In the genomic region with DNA sequence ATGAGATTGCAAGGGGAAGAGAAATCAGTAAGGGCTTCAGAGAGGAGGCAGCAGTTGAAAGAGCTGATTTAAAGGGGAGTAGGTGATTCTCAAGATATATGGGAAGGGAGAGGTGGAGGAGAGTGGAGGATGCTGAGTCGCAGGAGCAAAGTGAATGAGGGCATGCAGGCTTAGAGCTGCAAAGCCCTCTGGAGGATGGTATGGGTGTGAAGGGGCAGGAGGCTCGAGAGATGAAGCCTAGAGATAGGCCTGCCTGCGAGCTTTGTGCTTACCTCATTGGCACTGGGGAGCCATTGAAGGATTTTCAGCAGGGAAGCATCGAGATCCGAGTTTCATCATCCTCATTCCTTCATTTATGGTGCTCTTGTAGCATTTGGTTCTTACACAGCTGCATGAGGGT, we compare ENCODE assay signal across 2 cellular contexts.
TF ChIP-seq lines count a peak whose summit lies in the region.

No MANE protein-coding gene starts in this region.

TF ChIP-seq in HepG2, 621 proteins besides CTCF, POLR2A, EP300 and RAD21:
- TF ChIP-seq CHD4 (IDR thresholded peaks at IDR 0.05; ENCODE audit: borderline replicate concordance, low read length) = no peak
- TF ChIP-seq TEAD3 (CRISPR knock-in tag; optimal IDR thresholded peaks at IDR 0.05; ENCODE audit: borderline replicate concordance) = peak; percentile 39
- TF ChIP-seq, protein P1, sequence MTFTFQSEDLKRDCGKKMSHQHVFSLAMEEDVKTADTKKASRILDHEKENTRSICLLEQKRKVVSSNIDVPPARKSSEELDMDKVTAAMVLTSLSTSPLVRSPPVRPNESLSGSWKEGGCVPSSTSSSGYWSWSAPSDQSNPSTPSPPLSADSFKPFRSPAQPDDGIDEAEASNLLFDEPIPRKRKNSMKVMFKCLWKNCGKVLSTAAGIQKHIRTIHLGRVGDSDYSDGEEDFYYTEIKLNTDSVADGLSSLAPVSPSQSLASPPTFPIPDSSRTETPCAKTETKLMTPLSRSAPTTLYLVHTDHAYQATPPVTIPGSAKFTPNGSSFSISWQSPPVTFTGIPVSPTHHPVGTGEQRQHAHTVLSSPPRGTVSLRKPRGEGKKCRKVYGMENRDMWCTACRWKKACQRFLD (CRISPR knock-in tag; IDR thresholded peaks at IDR 0.05; ENCODE audit: borderline replicate concordance) = no peak

TF ChIP-seq in WTC11, 78 proteins besides CTCF, POLR2A, EP300 and RAD21:
- TF ChIP-seq, protein P2, sequence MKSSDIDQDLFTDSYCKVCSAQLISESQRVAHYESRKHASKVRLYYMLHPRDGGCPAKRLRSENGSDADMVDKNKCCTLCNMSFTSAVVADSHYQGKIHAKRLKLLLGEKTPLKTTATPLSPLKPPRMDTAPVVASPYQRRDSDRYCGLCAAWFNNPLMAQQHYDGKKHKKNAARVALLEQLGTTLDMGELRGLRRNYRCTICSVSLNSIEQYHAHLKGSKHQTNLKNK (CRISPR knock-in tag; IDR thresholded peaks at IDR 0.05) = no peak
- TF ChIP-seq JUN (CRISPR knock-in tag; IDR thresholded peaks at IDR 0.05) (no peak), NR2C2 (CRISPR knock-in tag; IDR thresholded peaks at IDR 0.05) (no peak), FOXP1 (CRISPR knock-in tag; IDR thresholded peaks at IDR 0.05; ENCODE audit: borderline replicate concordance) (no peak), FOXK1 (CRISPR knock-in tag; IDR thresholded peaks at IDR 0.05) (no peak), GABPB1 (CRISPR knock-in tag; IDR thresholded peaks at IDR 0.05) (no peak), CBFB (CRISPR knock-in tag; IDR thresholded peaks at IDR 0.05; ENCODE audit: low read depth) (no peak), PRRX2 (CRISPR knock-in tag; IDR thresholded peaks at IDR 0.05) (no peak), HMGA2 (CRISPR knock-in tag; IDR thresholded peaks at IDR 0.05) (no peak), MYBL2 (CRISPR knock-in tag; IDR thresholded peaks at IDR 0.05) (no peak), SP1 (CRISPR knock-in tag; conservative IDR thresholded peaks at IDR 0.05) (no peak)
- TF ChIP-seq, protein P3, sequence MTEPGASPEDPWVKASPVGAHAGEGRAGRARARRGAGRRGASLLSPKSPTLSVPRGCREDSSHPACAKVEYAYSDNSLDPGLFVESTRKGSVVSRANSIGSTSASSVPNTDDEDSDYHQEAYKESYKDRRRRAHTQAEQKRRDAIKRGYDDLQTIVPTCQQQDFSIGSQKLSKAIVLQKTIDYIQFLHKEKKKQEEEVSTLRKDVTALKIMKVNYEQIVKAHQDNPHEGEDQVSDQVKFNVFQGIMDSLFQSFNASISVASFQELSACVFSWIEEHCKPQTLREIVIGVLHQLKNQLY (CRISPR knock-in tag; IDR thresholded peaks at IDR 0.05) = no peak
- TF ChIP-seq, protein P4, sequence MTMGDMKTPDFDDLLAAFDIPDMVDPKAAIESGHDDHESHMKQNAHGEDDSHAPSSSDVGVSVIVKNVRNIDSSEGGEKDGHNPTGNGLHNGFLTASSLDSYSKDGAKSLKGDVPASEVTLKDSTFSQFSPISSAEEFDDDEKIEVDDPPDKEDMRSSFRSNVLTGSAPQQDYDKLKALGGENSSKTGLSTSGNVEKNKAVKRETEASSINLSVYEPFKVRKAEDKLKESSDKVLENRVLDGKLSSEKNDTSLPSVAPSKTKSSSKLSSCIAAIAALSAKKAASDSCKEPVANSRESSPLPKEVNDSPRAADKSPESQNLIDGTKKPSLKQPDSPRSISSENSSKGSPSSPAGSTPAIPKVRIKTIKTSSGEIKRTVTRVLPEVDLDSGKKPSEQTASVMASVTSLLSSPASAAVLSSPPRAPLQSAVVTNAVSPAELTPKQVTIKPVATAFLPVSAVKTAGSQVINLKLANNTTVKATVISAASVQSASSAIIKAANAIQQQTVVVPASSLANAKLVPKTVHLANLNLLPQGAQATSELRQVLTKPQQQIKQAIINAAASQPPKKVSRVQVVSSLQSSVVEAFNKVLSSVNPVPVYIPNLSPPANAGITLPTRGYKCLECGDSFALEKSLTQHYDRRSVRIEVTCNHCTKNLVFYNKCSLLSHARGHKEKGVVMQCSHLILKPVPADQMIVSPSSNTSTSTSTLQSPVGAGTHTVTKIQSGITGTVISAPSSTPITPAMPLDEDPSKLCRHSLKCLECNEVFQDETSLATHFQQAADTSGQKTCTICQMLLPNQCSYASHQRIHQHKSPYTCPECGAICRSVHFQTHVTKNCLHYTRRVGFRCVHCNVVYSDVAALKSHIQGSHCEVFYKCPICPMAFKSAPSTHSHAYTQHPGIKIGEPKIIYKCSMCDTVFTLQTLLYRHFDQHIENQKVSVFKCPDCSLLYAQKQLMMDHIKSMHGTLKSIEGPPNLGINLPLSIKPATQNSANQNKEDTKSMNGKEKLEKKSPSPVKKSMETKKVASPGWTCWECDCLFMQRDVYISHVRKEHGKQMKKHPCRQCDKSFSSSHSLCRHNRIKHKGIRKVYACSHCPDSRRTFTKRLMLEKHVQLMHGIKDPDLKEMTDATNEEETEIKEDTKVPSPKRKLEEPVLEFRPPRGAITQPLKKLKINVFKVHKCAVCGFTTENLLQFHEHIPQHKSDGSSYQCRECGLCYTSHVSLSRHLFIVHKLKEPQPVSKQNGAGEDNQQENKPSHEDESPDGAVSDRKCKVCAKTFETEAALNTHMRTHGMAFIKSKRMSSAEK (CRISPR knock-in tag; IDR thresholded peaks at IDR 0.05; ENCODE audit: borderline replicate concordance) = no peak
